In genomic region chr9:132994410-132995120, GRCh38 we compare ENCODE assay signal across 8 cellular contexts. TPM values are rescaled to one million over a fixed set of nuclear protein-coding genes. Genes with fewer than 3 reads are reported as not detected.
DNase-seq lines count a peak whose midpoint lies in the region; ATAC-seq, FAIRE-seq and TF ChIP-seq lines count a peak whose summit lies in the region.

No MANE protein-coding gene starts in this region.

- DNase-seq in GM13976 (ENCODE audit: low spot score), result peak; percentile 76
- peak; percentile 30 for DNase-seq in HK-2 (ENCODE audit: unreplicated experiment)
- DNase-seq in K562 (ENCODE audit: extremely low read depth in 1 of 4, low spot score in 3 of 4), result peak; percentile 72 to 95 (median 80)
- DNase-seq in natural killer cell, result peak; percentile 39
- DNase-seq in NCI-H2196 (lab: John Stamatoyannopoulos, UW; ENCODE audit: unreplicated experiment), result no peak
- DNase-seq in superior temporal gyrus (ENCODE audit: extremely low spot score), result no peak
- DNase-seq in NCI-H2171 treated with DMSO at 0.1 percent for 48 hours (lab: John Stamatoyannopoulos, UW), result no peak

- no peak overlapping the region for H2AFZ ChIP-seq in K562 (ENCODE audit: low read depth, low read length)

- no peaks in the 10 kb centered on the region for H3K9me3 ChIP-seq in K562 (replicated peaks; ENCODE audit: control insufficient read depth, insufficient read depth, low read depth, low read length)

- H3K27me3 Mint-ChIP-seq in natural killer cell (ENCODE audit: low read depth in 2 of 2), result no peaks in the 10 kb centered on the region

- POLR2A ChIA-PET in K562 (lab: Yijun Ruan, JAX), result interaction anchor here (0.6 to 2.4 kb wide), 8 partner anchors 10 to 561 kb away, joined by 3 to 12 read pairs (median 4); partner anchors contain the start of genes GFI1B and GTF3C5

- CTCF ChIA-PET in K562 (lab: Yijun Ruan, JAX; ENCODE audit: low intra/inter-chr PET ratio), result interaction anchor here (0.6 kb wide), 1 partner anchor 13 kb away, joined by 3 read pairs; no protein-coding TSS in a partner anchor

- peak overlapping the region; percentile 40; the same call in 1 of the 3 replicates for H3K27ac ChIP-seq in K562 (ENCODE audit: extremely low read depth, low read depth, low read length)

- no peaks in the 10 kb centered on the region for H3K9me3 Mint-ChIP-seq in natural killer cell

- peaks cover 9% of the 10 kb centered on the region for H3K9me1 ChIP-seq in K562 (ENCODE audit: control insufficient read depth, insufficient read depth, low read length)

- TF ChIP-seq CTCF in GM13976 (IDR thresholded peaks at IDR 0.05; ENCODE audit: borderline replicate concordance, control extremely low read depth, extremely low read depth, insufficient read depth, missing control alignments) (no peak), K562 (IDR thresholded peaks at IDR 0.05 in 2 of 3, conservative IDR thresholded peaks at IDR 0.05 in 1 of 3; ENCODE audit: insufficient read depth in 2 of 3, low read depth in 1 of 3, low read length in 3 of 3) (no peak), natural killer cell (IDR thresholded peaks at IDR 0.05) (no peak)

- peaks cover 54 to 68% of the 10 kb centered on the region in 2 experiments for H3K4me1 ChIP-seq in K562 (replicated peaks in 1 of 2; ENCODE audit: control insufficient read depth in 2 of 2, insufficient read depth in 2 of 2, low read length in 2 of 2)

- BruUV-seq in K562 (replicated peaks; lab: Mats Ljungman, UMichigan), result no TSS peak

- ATAC-seq in K562, result peak; percentile 89
- ATAC-seq in natural killer cell, result peak; percentile 25 to 57 (median 53)
- ATAC-seq in HG02852 (IDR thresholded peaks at IDR 0.05; ENCODE audit: unreplicated experiment), result no peak

- no peaks in the 10 kb centered on the region for H4K20me1 ChIP-seq in K562 (replicated peaks; ENCODE audit: control insufficient read depth, insufficient read depth, low read length)

- TF ChIP-seq POLR2A in K562 (conservative IDR thresholded peaks at IDR 0.05), result no peak

- H3K27me3 ChIP-seq in K562 (ENCODE audit: control insufficient read depth in 2 of 2, insufficient read depth in 2 of 2, low read length in 2 of 2), result no peaks in the 10 kb centered on the region

- peak overlapping the region; percentile 78 to 87 for H3K27ac Mint-ChIP-seq in natural killer cell

- intact Hi-C loops in K562 (cut with micrococcal nuclease) (no loop called here), natural killer cell (cut with micrococcal nuclease) (no loop called here)

- H3K4me3 Mint-ChIP-seq in natural killer cell, result peak overlapping the region; percentile 84

- H3K4me2 ChIP-seq in K562 (ENCODE audit: insufficient read depth, low read length), result peak overlapping the region; percentile 47; the same call in 1 of the 2 replicates

- peak; percentile 83 for TF ChIP-seq EP300 in K562 (IDR thresholded peaks at IDR 0.05; ENCODE audit: low read length)

- peak in 1 of 2 experiments; percentile 15; a peak in 1 of 4 replicates for TF ChIP-seq RAD21 in K562 (CRISPR knock-in tag; conservative IDR thresholded peaks at IDR 0.05 in 1 of 2, IDR thresholded peaks at IDR 0.05 in 1 of 2)

- peaks cover 50 to 57% of the 10 kb centered on the region in 2 donors for H3K4me1 Mint-ChIP-seq in natural killer cell

- no peak overlapping the region for H3K4me3 ChIP-seq in K562

- H3K36me3 Mint-ChIP-seq in natural killer cell, result no peaks in the 10 kb centered on the region

- in situ Hi-C loops in GM13976 (cut with MboI; ENCODE audit: low sequenced_read_pairs, unreplicated experiment), result no loop called here
- in situ Hi-C loops in K562 (cut with MboI), result no loop called here

- H3K79me2 ChIP-seq in K562 (ENCODE audit: control insufficient read depth, insufficient read depth, low read length), result peaks cover 3% of the 10 kb centered on the region; the same call in 1 of the 3 replicates

- H3K36me3 ChIP-seq in K562 (ENCODE audit: control insufficient read depth, insufficient read depth, low read length), result peaks cover 49% of the 10 kb centered on the region

- H3K9ac ChIP-seq in K562 (ENCODE audit: insufficient read depth in 1 of 2, low read depth in 2 of 2, low read length in 2 of 2), result peak overlapping the region in 1 of 2 experiments; percentile 82; a peak in 2 of 4 replicates

- WGBS in K562 (ENCODE audit: insufficient coverage, low coverage, missing lambda C conversion rate), result 6% methylated on average over 13 of the region's 13 CpGs

- FAIRE-seq in K562 (lab: Jason Lieb, UNC), result peak; percentile 98

TF ChIP-seq in K562, 482 proteins besides CTCF, POLR2A, EP300 and RAD21 (continues in another document):
- TF ChIP-seq SIN3B (IDR thresholded peaks at IDR 0.05; ENCODE audit: low read depth), result no peak
- peak; percentile 33 for TF ChIP-seq HNRNPLL (IDR thresholded peaks at IDR 0.05; ENCODE audit: low read depth, low read length, poor library complexity, severe bottlenecking)
- TF ChIP-seq ZNF644 (tag; IDR thresholded peaks at IDR 0.05; ENCODE audit: low read depth), result no peak

RNA-seq across cellular contexts. Expression of gene GFI1B, which starts 16.1 kb away (rescaled TPM):
- total RNA-seq in K562 (2011; cell fraction: chromatin; rRNA removed; ENCODE audit: low replicate concordance), result 11.1 and 39.0 TPM in 2 replicates
- 28.2 and 30.4 TPM in 2 replicates for total RNA-seq in K562 (2011; cell fraction: nucleolus; rRNA removed)
- total RNA-seq in K562 (2011; cell fraction: nucleoplasm; rRNA removed), result 20.0 and 26.4 TPM in 2 replicates
- 40.3 and 62.9 TPM in 2 replicates for total RNA-seq in K562 (2014; rRNA removed)
- total RNA-seq in K562 (2014; rRNA removed; fragmentation: Illumina TruSeq; extraction: Trizol), result 17.5 and 20.1 TPM in 2 replicates
- total RNA-seq in K562 (2015; rRNA removed; fragmentation: Illumina TruSeq; extraction: Trizol), result 34.5 and 34.6 TPM in 2 replicates
- total RNA-seq in K562 (2021), result 73.4 and 75.7 TPM in 2 replicates
- polyA plus RNA-seq in K562 (2011; rRNA removed), result 34.4 and 57.7 TPM in 2 replicates
- polyA plus RNA-seq in K562 (2011; cell fraction: cytosol; rRNA removed), result 53.6 and 133 TPM in 2 replicates
- polyA plus RNA-seq in K562 (2011; cell fraction: nucleus; rRNA removed), result 64.3 and 118 TPM in 2 replicates
- 64.2 and 77.5 TPM in 2 replicates for polyA plus RNA-seq in K562 (2012)
- polyA plus RNA-seq in K562 (2014; fragmentation: Illumina TruSeq; extraction: Trizol), result 51.8 and 73.3 TPM in 2 replicates
- polyA plus RNA-seq in K562 (2014; fragmentation: Nextera tagmentation; extraction: Ambion mirVana), result 10 to 100 TPM in 1 of 2 experiments, 1 to 10 TPM in 1; 8.0 to 19.1 TPM
- polyA plus RNA-seq in K562 (2014; rRNA removed), result 47.2 and 50.1 TPM in 2 replicates
- polyA minus RNA-seq in K562 (2011; rRNA and poly(A)+ RNA removed), result 16.7 and 22.0 TPM in 2 replicates
- polyA minus RNA-seq in K562 (2011; cell fraction: cytosol; rRNA and poly(A)+ RNA removed), result 47.9 and 57.4 TPM in 2 replicates
- 20.3 and 22.1 TPM in 2 replicates for polyA minus RNA-seq in K562 (2011; cell fraction: nucleus; rRNA and poly(A)+ RNA removed)
- 1 to 10 TPM in 2 of 3 donors, under 1 TPM in 1; 0.41 to 3.3 (median 2.8) TPM for total RNA-seq in natural killer cell

RNA-seq across cellular contexts. Expression of gene GTF3C5, which starts 36.2 kb away (rescaled TPM):
- total RNA-seq in K562 (2011; cell fraction: chromatin; rRNA removed; ENCODE audit: low replicate concordance), result 66.1 and 166 TPM in 2 replicates
- 99.4 and 113 TPM in 2 replicates for total RNA-seq in K562 (2011; cell fraction: nucleolus; rRNA removed)
- total RNA-seq in K562 (2011; cell fraction: nucleoplasm; rRNA removed), result 67.0 and 84.1 TPM in 2 replicates
- total RNA-seq in K562 (2014; rRNA removed) (118 and 134 TPM in 2 replicates), K562 (2014; rRNA removed; fragmentation: Illumina TruSeq; extraction: Trizol) (43.2 and 58.5 TPM in 2 replicates), K562 (2015; rRNA removed; fragmentation: Illumina TruSeq; extraction: Trizol) (80.7 and 83.7 TPM in 2 replicates), K562 (2021) (106 and 110 TPM in 2 replicates), natural killer cell (10 to 100 TPM; 52.6 to 69.2 (median 60.4) TPM)
- polyA plus RNA-seq in K562 (2011; rRNA removed) (80.2 TPM in 2 replicates), K562 (2014; fragmentation: Illumina TruSeq; extraction: Trizol) (105 and 107 TPM in 2 replicates), K562 (2014; fragmentation: Nextera tagmentation; extraction: Ambion mirVana) (1 to 10 TPM; 3.8 to 8.4 TPM), K562 (2014; rRNA removed) (95.1 and 107 TPM in 2 replicates)
- 88.7 and 143 TPM in 2 replicates for polyA plus RNA-seq in K562 (2011; cell fraction: cytosol; rRNA removed)
- polyA plus RNA-seq in K562 (2011; cell fraction: nucleus; rRNA removed), result 254 and 348 TPM in 2 replicates
- polyA plus RNA-seq in K562 (2012), result 75.0 and 82.6 TPM in 2 replicates
- polyA minus RNA-seq in K562 (2011; rRNA and poly(A)+ RNA removed), result 52.2 and 85.8 TPM in 2 replicates
- polyA minus RNA-seq in K562 (2011; cell fraction: cytosol; rRNA and poly(A)+ RNA removed), result 57.6 and 64.2 TPM in 2 replicates
- polyA minus RNA-seq in K562 (2011; cell fraction: nucleus; rRNA and poly(A)+ RNA removed), result 59.4 and 67.3 TPM in 2 replicates

RNA-seq across cellular contexts. Expression of gene TSC1, which starts 50.1 kb away (rescaled TPM):
- total RNA-seq in K562 (2011; cell fraction: chromatin; rRNA removed; ENCODE audit: low replicate concordance), result 176 and 239 TPM in 2 replicates
- 81.0 and 95.1 TPM in 2 replicates for total RNA-seq in K562 (2011; cell fraction: nucleolus; rRNA removed)
- 122 and 132 TPM in 2 replicates for total RNA-seq in K562 (2011; cell fraction: nucleoplasm; rRNA removed)
- 6.9 and 12.8 TPM in 2 replicates for total RNA-seq in K562 (2014; rRNA removed)
- 17.6 and 18.6 TPM in 2 replicates for total RNA-seq in K562 (2014; rRNA removed; fragmentation: Illumina TruSeq; extraction: Trizol)
- 19.8 and 20.5 TPM in 2 replicates for total RNA-seq in K562 (2015; rRNA removed; fragmentation: Illumina TruSeq; extraction: Trizol)
- 21.1 and 22.8 TPM in 2 replicates for total RNA-seq in K562 (2021)
- polyA plus RNA-seq in K562 (2011; rRNA removed), result 37.6 and 40.1 TPM in 2 replicates
- polyA plus RNA-seq in K562 (2011; cell fraction: cytosol; rRNA removed), result 21.4 and 26.3 TPM in 2 replicates
- polyA plus RNA-seq in K562 (2011; cell fraction: nucleus; rRNA removed), result 149 and 159 TPM in 2 replicates
- 15.2 and 16.8 TPM in 2 replicates for polyA plus RNA-seq in K562 (2012)
- 16.9 and 19.4 TPM in 2 replicates for polyA plus RNA-seq in K562 (2014; fragmentation: Illumina TruSeq; extraction: Trizol)
- 10 to 100 TPM in 1 of 2 experiments, 1 to 10 TPM in 1; 8.0 to 10.6 TPM for polyA plus RNA-seq in K562 (2014; fragmentation: Nextera tagmentation; extraction: Ambion mirVana)
- 9.7 and 11.5 TPM in 2 replicates for polyA plus RNA-seq in K562 (2014; rRNA removed)
- polyA minus RNA-seq in K562 (2011; rRNA and poly(A)+ RNA removed), result 75.4 and 94.9 TPM in 2 replicates
- 14.1 and 20.7 TPM in 2 replicates for polyA minus RNA-seq in K562 (2011; cell fraction: cytosol; rRNA and poly(A)+ RNA removed)
- 59.4 and 126 TPM in 2 replicates for polyA minus RNA-seq in K562 (2011; cell fraction: nucleus; rRNA and poly(A)+ RNA removed)
- total RNA-seq in natural killer cell, result 10 to 100 TPM; 58.0 to 73.5 (median 63.3) TPM

Comparison
In these comparisons a context has a peak if more than half of its experiments do, and no peak if none do; other contexts are left out.
1. DNase-seq: peak in GM13976 (single experiment), HK-2 (single experiment), K562 (4 of 4) and natural killer cell (single experiment); none in NCI-H2196 (single experiment), superior temporal gyrus (single experiment) and NCI-H2171 treated with DMSO at 0.1 percent for 48 hours (single experiment).